ENCODE assay signal across 2 cellular contexts in the genomic region with DNA sequence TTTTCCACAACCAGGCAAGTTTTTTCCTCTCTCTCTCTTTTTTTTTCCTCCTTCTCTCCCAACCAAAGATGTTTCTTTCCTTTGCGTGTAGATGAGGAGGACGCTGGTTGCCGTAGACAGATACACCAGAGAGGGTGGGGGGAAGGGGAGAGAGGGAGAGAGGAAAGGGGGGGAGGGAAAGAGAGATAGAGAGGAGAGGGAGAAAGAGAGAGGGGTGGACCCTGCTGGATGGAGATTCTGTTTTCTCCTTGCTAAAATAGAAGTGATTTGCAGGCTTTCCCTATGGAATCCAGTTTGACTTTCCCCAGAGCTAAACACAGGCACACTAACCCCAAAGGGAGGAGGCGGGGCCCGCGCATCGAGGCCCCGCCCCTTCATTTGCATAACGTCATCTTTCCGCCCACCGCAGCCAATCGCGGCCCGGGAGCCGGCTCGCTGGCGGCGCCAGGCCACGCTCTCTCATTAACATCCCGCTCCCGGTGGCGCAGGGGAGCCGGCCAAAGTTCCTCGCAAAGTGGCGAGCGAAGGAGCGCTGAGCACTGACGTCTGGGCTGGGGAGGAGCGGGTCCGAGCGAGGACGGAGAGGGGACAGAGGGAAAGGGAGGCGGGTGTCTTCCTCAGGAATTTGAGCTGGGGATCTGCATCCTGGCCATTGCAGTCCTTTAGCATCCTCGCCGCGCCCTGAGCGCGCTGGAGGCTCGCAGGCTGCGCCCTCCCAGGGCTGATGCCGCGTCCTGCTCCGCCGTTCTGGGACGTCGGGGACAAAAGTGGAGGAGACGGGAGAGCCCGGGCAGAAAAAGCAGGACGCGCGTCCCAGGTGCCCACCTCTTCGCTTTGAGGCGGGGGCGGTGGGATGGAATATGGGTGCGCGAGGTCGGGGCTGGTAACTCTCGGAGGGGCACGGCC.
TF ChIP-seq lines count a peak whose summit lies in the region.

No MANE protein-coding gene starts in this region.

TF ChIP-seq in HEK293, 187 proteins besides CTCF, POLR2A, EP300 and RAD21 (continues in another document):
- TF ChIP-seq ZNF19 (tag by site-specific recombination; IDR thresholded peaks at IDR 0.05; ENCODE audit: low read depth) (no peak), ZFP37 (tag by site-specific recombination; IDR thresholded peaks at IDR 0.05) (peak; percentile 61; the same call in 1 of the 2 replicates), SETDB1 (IDR thresholded peaks at IDR 0.05; ENCODE audit: insufficient read length, low read length) (no peak), TCF7L2 (IDR thresholded peaks at IDR 0.05; ENCODE audit: borderline replicate concordance, low read depth, low read length) (no peak), GFI1B (tag by site-specific recombination; IDR thresholded peaks at IDR 0.05) (no peak), MEIS1 (CRISPR knock-in tag; IDR thresholded peaks at IDR 0.05; ENCODE audit: borderline replicate concordance) (no peak), SCRT2 (tag by site-specific recombination; IDR thresholded peaks at IDR 0.05) (no peak), SP3 (tag by site-specific recombination; IDR thresholded peaks at IDR 0.05) (peak; percentile 68), SP2 (tag by site-specific recombination; IDR thresholded peaks at IDR 0.05) (peak; percentile 61), ZNF2 (tag by site-specific recombination; IDR thresholded peaks at IDR 0.05) (peak; percentile 38; the same call in 1 of the 2 replicates), ZNF48 (tag by site-specific recombination; IDR thresholded peaks at IDR 0.05) (no peak), ZNF202 (tag by site-specific recombination; IDR thresholded peaks at IDR 0.05; ENCODE audit: borderline replicate concordance) (peak; percentile 100)
- TF ChIP-seq, protein P1, sequence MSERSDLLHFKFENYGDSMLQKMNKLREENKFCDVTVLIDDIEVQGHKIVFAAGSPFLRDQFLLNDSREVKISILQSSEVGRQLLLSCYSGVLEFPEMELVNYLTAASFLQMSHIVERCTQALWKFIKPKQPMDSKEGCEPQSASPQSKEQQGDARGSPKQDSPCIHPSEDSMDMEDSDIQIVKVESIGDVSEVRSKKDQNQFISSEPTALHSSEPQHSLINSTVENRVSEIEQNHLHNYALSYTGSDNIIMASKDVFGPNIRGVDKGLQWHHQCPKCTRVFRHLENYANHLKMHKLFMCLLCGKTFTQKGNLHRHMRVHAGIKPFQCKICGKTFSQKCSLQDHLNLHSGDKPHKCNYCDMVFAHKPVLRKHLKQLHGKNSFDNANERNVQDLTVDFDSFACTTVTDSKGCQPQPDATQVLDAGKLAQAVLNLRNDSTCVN (tag by site-specific recombination; optimal IDR thresholded peaks at IDR 0.05): peak; percentile 83
- TF ChIP-seq, protein P2, sequence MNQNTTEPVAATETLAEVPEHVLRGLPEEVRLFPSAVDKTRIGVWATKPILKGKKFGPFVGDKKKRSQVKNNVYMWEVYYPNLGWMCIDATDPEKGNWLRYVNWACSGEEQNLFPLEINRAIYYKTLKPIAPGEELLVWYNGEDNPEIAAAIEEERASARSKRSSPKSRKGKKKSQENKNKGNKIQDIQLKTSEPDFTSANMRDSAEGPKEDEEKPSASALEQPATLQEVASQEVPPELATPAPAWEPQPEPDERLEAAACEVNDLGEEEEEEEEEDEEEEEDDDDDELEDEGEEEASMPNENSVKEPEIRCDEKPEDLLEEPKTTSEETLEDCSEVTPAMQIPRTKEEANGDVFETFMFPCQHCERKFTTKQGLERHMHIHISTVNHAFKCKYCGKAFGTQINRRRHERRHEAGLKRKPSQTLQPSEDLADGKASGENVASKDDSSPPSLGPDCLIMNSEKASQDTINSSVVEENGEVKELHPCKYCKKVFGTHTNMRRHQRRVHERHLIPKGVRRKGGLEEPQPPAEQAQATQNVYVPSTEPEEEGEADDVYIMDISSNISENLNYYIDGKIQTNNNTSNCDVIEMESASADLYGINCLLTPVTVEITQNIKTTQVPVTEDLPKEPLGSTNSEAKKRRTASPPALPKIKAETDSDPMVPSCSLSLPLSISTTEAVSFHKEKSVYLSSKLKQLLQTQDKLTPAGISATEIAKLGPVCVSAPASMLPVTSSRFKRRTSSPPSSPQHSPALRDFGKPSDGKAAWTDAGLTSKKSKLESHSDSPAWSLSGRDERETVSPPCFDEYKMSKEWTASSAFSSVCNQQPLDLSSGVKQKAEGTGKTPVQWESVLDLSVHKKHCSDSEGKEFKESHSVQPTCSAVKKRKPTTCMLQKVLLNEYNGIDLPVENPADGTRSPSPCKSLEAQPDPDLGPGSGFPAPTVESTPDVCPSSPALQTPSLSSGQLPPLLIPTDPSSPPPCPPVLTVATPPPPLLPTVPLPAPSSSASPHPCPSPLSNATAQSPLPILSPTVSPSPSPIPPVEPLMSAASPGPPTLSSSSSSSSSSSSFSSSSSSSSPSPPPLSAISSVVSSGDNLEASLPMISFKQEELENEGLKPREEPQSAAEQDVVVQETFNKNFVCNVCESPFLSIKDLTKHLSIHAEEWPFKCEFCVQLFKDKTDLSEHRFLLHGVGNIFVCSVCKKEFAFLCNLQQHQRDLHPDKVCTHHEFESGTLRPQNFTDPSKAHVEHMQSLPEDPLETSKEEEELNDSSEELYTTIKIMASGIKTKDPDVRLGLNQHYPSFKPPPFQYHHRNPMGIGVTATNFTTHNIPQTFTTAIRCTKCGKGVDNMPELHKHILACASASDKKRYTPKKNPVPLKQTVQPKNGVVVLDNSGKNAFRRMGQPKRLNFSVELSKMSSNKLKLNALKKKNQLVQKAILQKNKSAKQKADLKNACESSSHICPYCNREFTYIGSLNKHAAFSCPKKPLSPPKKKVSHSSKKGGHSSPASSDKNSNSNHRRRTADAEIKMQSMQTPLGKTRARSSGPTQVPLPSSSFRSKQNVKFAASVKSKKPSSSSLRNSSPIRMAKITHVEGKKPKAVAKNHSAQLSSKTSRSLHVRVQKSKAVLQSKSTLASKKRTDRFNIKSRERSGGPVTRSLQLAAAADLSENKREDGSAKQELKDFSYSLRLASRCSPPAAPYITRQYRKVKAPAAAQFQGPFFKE (tag by site-specific recombination; IDR thresholded peaks at IDR 0.05; ENCODE audit: borderline replicate concordance): no peak
- TF ChIP-seq, protein P3, sequence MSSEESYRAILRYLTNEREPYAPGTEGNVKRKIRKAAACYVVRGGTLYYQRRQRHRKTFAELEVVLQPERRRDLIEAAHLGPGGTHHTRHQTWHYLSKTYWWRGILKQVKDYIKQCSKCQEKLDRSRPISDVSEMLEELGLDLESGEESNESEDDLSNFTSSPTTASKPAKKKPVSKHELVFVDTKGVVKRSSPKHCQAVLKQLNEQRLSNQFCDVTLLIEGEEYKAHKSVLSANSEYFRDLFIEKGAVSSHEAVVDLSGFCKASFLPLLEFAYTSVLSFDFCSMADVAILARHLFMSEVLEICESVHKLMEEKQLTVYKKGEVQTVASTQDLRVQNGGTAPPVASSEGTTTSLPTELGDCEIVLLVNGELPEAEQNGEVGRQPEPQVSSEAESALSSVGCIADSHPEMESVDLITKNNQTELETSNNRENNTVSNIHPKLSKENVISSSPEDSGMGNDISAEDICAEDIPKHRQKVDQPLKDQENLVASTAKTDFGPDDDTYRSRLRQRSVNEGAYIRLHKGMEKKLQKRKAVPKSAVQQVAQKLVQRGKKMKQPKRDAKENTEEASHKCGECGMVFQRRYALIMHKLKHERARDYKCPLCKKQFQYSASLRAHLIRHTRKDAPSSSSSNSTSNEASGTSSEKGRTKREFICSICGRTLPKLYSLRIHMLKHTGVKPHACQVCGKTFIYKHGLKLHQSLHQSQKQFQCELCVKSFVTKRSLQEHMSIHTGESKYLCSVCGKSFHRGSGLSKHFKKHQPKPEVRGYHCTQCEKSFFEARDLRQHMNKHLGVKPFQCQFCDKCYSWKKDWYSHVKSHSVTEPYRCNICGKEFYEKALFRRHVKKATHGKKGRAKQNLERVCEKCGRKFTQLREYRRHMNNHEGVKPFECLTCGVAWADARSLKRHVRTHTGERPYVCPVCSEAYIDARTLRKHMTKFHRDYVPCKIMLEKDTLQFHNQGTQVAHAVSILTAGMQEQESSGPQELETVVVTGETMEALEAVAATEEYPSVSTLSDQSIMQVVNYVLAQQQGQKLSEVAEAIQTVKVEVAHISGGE (tag by site-specific recombination; conservative IDR thresholded peaks at IDR 0.05; ENCODE audit: low read depth): peak; percentile 30

TF ChIP-seq in GM12878, 131 proteins besides CTCF, POLR2A, EP300 and RAD21 (continues in another document):
- TF ChIP-seq, protein P4, sequence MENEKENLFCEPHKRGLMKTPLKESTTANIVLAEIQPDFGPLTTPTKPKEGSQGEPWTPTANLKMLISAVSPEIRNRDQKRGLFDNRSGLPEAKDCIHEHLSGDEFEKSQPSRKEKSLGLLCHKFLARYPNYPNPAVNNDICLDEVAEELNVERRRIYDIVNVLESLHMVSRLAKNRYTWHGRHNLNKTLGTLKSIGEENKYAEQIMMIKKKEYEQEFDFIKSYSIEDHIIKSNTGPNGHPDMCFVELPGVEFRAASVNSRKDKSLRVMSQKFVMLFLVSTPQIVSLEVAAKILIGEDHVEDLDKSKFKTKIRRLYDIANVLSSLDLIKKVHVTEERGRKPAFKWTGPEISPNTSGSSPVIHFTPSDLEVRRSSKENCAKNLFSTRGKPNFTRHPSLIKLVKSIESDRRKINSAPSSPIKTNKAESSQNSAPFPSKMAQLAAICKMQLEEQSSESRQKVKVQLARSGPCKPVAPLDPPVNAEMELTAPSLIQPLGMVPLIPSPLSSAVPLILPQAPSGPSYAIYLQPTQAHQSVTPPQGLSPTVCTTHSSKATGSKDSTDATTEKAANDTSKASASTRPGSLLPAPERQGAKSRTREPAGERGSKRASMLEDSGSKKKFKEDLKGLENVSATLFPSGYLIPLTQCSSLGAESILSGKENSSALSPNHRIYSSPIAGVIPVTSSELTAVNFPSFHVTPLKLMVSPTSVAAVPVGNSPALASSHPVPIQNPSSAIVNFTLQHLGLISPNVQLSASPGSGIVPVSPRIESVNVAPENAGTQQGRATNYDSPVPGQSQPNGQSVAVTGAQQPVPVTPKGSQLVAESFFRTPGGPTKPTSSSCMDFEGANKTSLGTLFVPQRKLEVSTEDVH (IDR thresholded peaks at IDR 0.05; ENCODE audit: low read depth, partially characterized antibody): no peak
- TF ChIP-seq BRCA1 (IDR thresholded peaks at IDR 0.05; ENCODE audit: low read depth, low read length): no peak
- no peak for TF ChIP-seq SIX5 (IDR thresholded peaks at IDR 0.05; ENCODE audit: low read depth, low read length, severe bottlenecking)
- peak; percentile 30 for TF ChIP-seq BACH1 (IDR thresholded peaks at IDR 0.05; ENCODE audit: borderline replicate concordance)
- TF ChIP-seq, protein P5, sequence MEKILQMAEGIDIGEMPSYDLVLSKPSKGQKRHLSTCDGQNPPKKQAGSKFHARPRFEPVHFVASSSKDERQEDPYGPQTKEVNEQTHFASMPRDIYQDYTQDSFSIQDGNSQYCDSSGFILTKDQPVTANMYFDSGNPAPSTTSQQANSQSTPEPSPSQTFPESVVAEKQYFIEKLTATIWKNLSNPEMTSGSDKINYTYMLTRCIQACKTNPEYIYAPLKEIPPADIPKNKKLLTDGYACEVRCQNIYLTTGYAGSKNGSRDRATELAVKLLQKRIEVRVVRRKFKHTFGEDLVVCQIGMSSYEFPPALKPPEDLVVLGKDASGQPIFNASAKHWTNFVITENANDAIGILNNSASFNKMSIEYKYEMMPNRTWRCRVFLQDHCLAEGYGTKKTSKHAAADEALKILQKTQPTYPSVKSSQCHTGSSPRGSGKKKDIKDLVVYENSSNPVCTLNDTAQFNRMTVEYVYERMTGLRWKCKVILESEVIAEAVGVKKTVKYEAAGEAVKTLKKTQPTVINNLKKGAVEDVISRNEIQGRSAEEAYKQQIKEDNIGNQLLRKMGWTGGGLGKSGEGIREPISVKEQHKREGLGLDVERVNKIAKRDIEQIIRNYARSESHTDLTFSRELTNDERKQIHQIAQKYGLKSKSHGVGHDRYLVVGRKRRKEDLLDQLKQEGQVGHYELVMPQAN (conservative IDR thresholded peaks at IDR 0.05): peak; percentile 80
- 0 out of 2 replicates have a peak, but pooled peaks have one; percentile 26 for TF ChIP-seq ASH2L (IDR thresholded peaks at IDR 0.05; ENCODE audit: borderline replicate concordance, low read depth)
- no peak for TF ChIP-seq ZNF24 (IDR thresholded peaks at IDR 0.05)
- TF ChIP-seq POLR2AphosphoS5 (IDR thresholded peaks at IDR 0.05; ENCODE audit: low read length): peak; percentile 98
- peak; percentile 85 for TF ChIP-seq SMAD5 (IDR thresholded peaks at IDR 0.05; ENCODE audit: low read depth)
- no peak for TF ChIP-seq GABPA (IDR thresholded peaks at IDR 0.05; ENCODE audit: low read depth)
- TF ChIP-seq MEF2A (IDR thresholded peaks at IDR 0.05; ENCODE audit: insufficient read depth, low read depth, low read length): no peak
- no peak for TF ChIP-seq NFXL1 (IDR thresholded peaks at IDR 0.05; ENCODE audit: borderline replicate concordance)
- TF ChIP-seq, protein P6, sequence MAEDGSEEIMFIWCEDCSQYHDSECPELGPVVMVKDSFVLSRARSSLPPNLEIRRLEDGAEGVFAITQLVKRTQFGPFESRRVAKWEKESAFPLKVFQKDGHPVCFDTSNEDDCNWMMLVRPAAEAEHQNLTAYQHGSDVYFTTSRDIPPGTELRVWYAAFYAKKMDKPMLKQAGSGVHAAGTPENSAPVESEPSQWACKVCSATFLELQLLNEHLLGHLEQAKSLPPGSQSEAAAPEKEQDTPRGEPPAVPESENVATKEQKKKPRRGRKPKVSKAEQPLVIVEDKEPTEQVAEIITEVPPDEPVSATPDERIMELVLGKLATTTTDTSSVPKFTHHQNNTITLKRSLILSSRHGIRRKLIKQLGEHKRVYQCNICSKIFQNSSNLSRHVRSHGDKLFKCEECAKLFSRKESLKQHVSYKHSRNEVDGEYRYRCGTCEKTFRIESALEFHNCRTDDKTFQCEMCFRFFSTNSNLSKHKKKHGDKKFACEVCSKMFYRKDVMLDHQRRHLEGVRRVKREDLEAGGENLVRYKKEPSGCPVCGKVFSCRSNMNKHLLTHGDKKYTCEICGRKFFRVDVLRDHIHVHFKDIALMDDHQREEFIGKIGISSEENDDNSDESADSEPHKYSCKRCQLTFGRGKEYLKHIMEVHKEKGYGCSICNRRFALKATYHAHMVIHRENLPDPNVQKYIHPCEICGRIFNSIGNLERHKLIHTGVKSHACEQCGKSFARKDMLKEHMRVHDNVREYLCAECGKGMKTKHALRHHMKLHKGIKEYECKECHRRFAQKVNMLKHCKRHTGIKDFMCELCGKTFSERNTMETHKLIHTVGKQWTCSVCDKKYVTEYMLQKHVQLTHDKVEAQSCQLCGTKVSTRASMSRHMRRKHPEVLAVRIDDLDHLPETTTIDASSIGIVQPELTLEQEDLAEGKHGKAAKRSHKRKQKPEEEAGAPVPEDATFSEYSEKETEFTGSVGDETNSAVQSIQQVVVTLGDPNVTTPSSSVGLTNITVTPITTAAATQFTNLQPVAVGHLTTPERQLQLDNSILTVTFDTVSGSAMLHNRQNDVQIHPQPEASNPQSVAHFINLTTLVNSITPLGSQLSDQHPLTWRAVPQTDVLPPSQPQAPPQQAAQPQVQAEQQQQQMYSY (CRISPR knock-in tag; IDR thresholded peaks at IDR 0.05): 0 out of 2 replicates have a peak, but pooled peaks have one; percentile 11
- TF ChIP-seq CBX3 (IDR thresholded peaks at IDR 0.05; ENCODE audit: borderline replicate concordance, low read depth): no peak
- no peak for TF ChIP-seq RCOR1 (conservative IDR thresholded peaks at IDR 0.05; ENCODE audit: low read depth, low read length)
